ENCODE assay signal across 1 cellular context in the genomic region with DNA sequence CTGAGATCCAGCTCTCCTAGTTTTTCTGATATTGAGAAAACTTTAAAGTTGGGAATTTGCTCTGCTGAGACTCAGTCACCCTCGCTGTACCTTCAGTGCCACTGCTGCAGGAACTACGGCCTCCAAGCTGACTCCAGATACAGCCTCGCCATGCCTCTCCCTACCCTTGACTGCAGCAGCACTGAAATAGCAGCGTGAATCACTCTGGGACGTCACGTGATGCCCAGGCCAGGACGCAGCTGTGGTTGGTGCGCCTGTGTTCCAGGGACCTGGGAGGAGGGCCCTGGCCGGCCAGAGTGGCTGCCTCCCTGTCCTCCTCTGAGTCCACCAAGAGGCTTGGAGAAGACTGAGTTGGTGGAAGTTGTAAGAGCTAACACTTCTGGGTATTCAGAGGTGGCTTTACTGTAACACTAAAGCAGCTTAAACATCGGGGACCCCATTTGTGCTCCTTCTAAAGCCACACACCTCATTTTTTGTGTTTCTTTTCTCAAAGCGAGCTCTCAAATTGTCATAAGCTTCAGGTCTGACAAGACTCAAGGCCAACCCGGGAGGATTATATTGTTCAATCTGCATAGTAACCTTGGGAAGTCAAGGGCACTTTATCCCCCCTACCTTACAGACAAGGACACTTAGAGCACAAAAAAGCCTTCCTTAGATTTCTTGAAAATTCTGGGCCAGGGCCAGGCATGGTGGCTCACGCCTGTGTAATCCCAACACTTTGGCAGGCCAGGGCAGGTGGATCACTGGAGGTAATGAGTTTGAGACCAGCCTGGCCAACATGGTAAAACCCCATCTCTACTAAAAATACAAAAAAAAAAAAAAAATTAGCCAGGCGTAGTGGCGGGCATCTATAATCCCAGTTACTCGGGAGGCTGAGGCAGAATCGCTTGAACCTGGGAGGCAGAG.
TF ChIP-seq lines count a peak whose summit lies in the region.

No MANE protein-coding gene starts in this region.

TF ChIP-seq in K562, 482 proteins besides CTCF, POLR2A, EP300 and RAD21 (continued from another document and continues in another):
- TF ChIP-seq, protein P1, sequence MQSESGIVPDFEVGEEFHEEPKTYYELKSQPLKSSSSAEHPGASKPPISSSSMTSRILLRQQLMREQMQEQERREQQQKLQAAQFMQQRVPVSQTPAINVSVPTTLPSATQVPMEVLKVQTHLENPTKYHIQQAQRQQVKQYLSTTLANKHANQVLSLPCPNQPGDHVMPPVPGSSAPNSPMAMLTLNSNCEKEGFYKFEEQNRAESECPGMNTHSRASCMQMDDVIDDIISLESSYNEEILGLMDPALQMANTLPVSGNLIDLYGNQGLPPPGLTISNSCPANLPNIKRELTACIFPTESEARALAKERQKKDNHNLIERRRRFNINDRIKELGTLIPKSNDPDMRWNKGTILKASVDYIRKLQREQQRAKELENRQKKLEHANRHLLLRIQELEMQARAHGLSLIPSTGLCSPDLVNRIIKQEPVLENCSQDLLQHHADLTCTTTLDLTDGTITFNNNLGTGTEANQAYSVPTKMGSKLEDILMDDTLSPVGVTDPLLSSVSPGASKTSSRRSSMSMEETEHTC (IDR thresholded peaks at IDR 0.05): peak; percentile 39; the same call in 1 of the 2 replicates
- TF ChIP-seq POLR2AphosphoS2 (IDR thresholded peaks at IDR 0.05; ENCODE audit: low read length) (peak; percentile 69; the same call in 1 of the 2 replicates), FOXP1 (CRISPR knock-in tag; IDR thresholded peaks at IDR 0.05) (no peak; the same call in 1 of the 2 replicates), NRF1 (conservative IDR thresholded peaks at IDR 0.05 in 1 of 2, IDR thresholded peaks at IDR 0.05 in 1 of 2) (peak; percentile 85 to 88), BDP1 (IDR thresholded peaks at IDR 0.05; ENCODE audit: insufficient read depth, insufficient read length) (no peak), ZSCAN29 (IDR thresholded peaks at IDR 0.05) (no peak), HMG20B (CRISPR knock-in tag; IDR thresholded peaks at IDR 0.05) (no peak), MYBL2 (IDR thresholded peaks at IDR 0.05; ENCODE audit: low read depth) (no peak), MYBL2 (CRISPR knock-in tag; IDR thresholded peaks at IDR 0.05; ENCODE audit: borderline replicate concordance) (no peak), HMG20A (CRISPR knock-in tag; conservative IDR thresholded peaks at IDR 0.05) (no peak), NR2F6 (CRISPR knock-in tag; IDR thresholded peaks at IDR 0.05) (no peak), ZNF184 (CRISPR knock-in tag; IDR thresholded peaks at IDR 0.05) (no peak), MCM3 (IDR thresholded peaks at IDR 0.05) (no peak), STAT5A (IDR thresholded peaks at IDR 0.05; ENCODE audit: borderline replicate concordance, low read length) (no peak), ZNF146 (CRISPR knock-in tag; IDR thresholded peaks at IDR 0.05; ENCODE audit: unreplicated experiment) (no peak), HDAC3 (IDR thresholded peaks at IDR 0.05; ENCODE audit: borderline replicate concordance, partially characterized antibody) (no peak), ZZZ3 (IDR thresholded peaks at IDR 0.05) (no peak), YBX1 (IDR thresholded peaks at IDR 0.05) (no peak), ZNF778 (CRISPR knock-in tag; IDR thresholded peaks at IDR 0.05) (no peak), ZFP1 (CRISPR knock-in tag; IDR thresholded peaks at IDR 0.05) (no peak), ZBTB17 (CRISPR knock-in tag; IDR thresholded peaks at IDR 0.05) (no peak), ZNF551 (CRISPR knock-in tag; IDR thresholded peaks at IDR 0.05) (no peak), ZNF140 (CRISPR knock-in tag; IDR thresholded peaks at IDR 0.05) (no peak), CHD4 (IDR thresholded peaks at IDR 0.05; ENCODE audit: insufficient read depth, insufficient replicate concordance, low read depth, low read length, poor library complexity, severe bottlenecking) (no peak), EP400 (IDR thresholded peaks at IDR 0.05) (peak; percentile 54), NELFE (IDR thresholded peaks at IDR 0.05; ENCODE audit: insufficient read depth, insufficient read length) (no peak), BCL6 (CRISPR knock-in tag; IDR thresholded peaks at IDR 0.05) (no peak), TEAD1 (CRISPR knock-in tag; IDR thresholded peaks at IDR 0.05) (peak in 1 of 2 experiments; percentile 79; a peak in 2 of 4 replicates), GABPB1 (CRISPR knock-in tag; IDR thresholded peaks at IDR 0.05) (peak; percentile 37; the same call in 1 of the 2 replicates), ZNF436 (CRISPR knock-in tag; IDR thresholded peaks at IDR 0.05) (no peak), TAL1 (IDR thresholded peaks at IDR 0.05) (no peak), HSF4 (CRISPR knock-in tag; IDR thresholded peaks at IDR 0.05; ENCODE audit: borderline replicate concordance) (no peak), MAZ (CRISPR knock-in tag; conservative IDR thresholded peaks at IDR 0.05 in 1 of 2, IDR thresholded peaks at IDR 0.05 in 1 of 2) (no peak; a peak in 2 of 4 replicates)
- TF ChIP-seq, protein P2, sequence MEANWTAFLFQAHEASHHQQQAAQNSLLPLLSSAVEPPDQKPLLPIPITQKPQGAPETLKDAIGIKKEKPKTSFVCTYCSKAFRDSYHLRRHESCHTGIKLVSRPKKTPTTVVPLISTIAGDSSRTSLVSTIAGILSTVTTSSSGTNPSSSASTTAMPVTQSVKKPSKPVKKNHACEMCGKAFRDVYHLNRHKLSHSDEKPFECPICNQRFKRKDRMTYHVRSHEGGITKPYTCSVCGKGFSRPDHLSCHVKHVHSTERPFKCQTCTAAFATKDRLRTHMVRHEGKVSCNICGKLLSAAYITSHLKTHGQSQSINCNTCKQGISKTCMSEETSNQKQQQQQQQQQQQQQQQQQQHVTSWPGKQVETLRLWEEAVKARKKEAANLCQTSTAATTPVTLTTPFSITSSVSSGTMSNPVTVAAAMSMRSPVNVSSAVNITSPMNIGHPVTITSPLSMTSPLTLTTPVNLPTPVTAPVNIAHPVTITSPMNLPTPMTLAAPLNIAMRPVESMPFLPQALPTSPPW (CRISPR knock-in tag; IDR thresholded peaks at IDR 0.05): no peak
- TF ChIP-seq, protein P3, sequence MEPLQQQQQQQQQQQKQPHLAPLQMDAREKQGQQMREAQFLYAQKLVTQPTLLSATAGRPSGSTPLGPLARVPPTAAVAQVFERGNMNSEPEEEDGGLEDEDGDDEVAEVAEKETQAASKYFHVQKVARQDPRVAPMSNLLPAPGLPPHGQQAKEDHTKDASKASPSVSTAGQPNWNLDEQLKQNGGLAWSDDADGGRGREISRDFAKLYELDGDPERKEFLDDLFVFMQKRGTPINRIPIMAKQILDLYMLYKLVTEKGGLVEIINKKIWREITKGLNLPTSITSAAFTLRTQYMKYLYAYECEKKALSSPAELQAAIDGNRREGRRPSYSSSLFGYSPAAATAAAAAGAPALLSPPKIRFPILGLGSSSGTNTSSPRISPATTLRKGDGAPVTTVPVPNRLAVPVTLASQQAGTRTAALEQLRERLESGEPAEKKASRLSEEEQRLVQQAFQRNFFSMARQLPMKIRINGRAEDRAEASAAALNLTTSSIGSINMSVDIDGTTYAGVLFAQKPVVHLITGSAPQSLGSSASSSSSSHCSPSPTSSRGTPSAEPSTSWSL (CRISPR knock-in tag; IDR thresholded peaks at IDR 0.05; ENCODE audit: borderline replicate concordance): no peak
- TF ChIP-seq, protein P4, sequence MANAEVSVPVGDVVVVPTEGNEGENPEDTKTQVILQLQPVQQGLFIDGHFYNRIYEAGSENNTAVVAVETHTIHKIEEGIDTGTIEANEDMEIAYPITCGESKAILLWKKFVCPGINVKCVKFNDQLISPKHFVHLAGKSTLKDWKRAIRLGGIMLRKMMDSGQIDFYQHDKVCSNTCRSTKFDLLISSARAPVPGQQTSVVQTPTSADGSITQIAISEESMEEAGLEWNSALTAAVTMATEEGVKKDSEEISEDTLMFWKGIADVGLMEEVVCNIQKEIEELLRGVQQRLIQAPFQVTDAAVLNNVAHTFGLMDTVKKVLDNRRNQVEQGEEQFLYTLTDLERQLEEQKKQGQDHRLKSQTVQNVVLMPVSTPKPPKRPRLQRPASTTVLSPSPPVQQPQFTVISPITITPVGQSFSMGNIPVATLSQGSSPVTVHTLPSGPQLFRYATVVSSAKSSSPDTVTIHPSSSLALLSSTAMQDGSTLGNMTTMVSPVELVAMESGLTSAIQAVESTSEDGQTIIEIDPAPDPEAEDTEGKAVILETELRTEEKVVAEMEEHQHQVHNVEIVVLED (CRISPR knock-in tag; IDR thresholded peaks at IDR 0.05): no peak
- TF ChIP-seq, protein P5, sequence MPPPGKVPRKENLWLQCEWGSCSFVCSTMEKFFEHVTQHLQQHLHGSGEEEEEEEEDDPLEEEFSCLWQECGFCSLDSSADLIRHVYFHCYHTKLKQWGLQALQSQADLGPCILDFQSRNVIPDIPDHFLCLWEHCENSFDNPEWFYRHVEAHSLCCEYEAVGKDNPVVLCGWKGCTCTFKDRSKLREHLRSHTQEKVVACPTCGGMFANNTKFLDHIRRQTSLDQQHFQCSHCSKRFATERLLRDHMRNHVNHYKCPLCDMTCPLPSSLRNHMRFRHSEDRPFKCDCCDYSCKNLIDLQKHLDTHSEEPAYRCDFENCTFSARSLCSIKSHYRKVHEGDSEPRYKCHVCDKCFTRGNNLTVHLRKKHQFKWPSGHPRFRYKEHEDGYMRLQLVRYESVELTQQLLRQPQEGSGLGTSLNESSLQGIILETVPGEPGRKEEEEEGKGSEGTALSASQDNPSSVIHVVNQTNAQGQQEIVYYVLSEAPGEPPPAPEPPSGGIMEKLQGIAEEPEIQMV (tag; conservative IDR thresholded peaks at IDR 0.05; ENCODE audit: low read depth): peak; percentile 98
- TF ChIP-seq, protein P6, sequence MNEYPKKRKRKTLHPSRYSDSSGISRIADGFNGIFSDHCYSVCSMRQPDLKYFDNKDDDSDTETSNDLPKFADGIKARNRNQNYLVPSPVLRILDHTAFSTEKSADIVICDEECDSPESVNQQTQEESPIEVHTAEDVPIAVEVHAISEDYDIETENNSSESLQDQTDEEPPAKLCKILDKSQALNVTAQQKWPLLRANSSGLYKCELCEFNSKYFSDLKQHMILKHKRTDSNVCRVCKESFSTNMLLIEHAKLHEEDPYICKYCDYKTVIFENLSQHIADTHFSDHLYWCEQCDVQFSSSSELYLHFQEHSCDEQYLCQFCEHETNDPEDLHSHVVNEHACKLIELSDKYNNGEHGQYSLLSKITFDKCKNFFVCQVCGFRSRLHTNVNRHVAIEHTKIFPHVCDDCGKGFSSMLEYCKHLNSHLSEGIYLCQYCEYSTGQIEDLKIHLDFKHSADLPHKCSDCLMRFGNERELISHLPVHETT (CRISPR knock-in tag; conservative IDR thresholded peaks at IDR 0.05 in 1 of 2, IDR thresholded peaks at IDR 0.05 in 1 of 2): no peak
- TF ChIP-seq, protein P7, sequence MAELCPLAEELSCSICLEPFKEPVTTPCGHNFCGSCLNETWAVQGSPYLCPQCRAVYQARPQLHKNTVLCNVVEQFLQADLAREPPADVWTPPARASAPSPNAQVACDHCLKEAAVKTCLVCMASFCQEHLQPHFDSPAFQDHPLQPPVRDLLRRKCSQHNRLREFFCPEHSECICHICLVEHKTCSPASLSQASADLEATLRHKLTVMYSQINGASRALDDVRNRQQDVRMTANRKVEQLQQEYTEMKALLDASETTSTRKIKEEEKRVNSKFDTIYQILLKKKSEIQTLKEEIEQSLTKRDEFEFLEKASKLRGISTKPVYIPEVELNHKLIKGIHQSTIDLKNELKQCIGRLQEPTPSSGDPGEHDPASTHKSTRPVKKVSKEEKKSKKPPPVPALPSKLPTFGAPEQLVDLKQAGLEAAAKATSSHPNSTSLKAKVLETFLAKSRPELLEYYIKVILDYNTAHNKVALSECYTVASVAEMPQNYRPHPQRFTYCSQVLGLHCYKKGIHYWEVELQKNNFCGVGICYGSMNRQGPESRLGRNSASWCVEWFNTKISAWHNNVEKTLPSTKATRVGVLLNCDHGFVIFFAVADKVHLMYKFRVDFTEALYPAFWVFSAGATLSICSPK (IDR thresholded peaks at IDR 0.05; ENCODE audit: borderline replicate concordance): no peak
- TF ChIP-seq, protein P8, sequence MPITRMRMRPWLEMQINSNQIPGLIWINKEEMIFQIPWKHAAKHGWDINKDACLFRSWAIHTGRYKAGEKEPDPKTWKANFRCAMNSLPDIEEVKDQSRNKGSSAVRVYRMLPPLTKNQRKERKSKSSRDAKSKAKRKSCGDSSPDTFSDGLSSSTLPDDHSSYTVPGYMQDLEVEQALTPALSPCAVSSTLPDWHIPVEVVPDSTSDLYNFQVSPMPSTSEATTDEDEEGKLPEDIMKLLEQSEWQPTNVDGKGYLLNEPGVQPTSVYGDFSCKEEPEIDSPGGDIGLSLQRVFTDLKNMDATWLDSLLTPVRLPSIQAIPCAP (CRISPR knock-in tag; IDR thresholded peaks at IDR 0.05; ENCODE audit: borderline replicate concordance): no peak
- TF ChIP-seq, protein P9, sequence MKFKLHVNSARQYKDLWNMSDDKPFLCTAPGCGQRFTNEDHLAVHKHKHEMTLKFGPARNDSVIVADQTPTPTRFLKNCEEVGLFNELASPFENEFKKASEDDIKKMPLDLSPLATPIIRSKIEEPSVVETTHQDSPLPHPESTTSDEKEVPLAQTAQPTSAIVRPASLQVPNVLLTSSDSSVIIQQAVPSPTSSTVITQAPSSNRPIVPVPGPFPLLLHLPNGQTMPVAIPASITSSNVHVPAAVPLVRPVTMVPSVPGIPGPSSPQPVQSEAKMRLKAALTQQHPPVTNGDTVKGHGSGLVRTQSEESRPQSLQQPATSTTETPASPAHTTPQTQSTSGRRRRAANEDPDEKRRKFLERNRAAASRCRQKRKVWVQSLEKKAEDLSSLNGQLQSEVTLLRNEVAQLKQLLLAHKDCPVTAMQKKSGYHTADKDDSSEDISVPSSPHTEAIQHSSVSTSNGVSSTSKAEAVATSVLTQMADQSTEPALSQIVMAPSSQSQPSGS (CRISPR knock-in tag; IDR thresholded peaks at IDR 0.05): no peak
- TF ChIP-seq, protein P10, sequence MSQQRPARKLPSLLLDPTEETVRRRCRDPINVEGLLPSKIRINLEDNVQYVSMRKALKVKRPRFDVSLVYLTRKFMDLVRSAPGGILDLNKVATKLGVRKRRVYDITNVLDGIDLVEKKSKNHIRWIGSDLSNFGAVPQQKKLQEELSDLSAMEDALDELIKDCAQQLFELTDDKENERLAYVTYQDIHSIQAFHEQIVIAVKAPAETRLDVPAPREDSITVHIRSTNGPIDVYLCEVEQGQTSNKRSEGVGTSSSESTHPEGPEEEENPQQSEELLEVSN (IDR thresholded peaks at IDR 0.05; ENCODE audit: borderline replicate concordance in 1 of 2, extremely low read depth in 1 of 2, insufficient read depth in 1 of 2, insufficient read length in 1 of 2, low read depth in 1 of 2, low read length in 1 of 2, poor library complexity in 1 of 2, severe bottlenecking in 1 of 2): peak; percentile 61 to 75
- TF ChIP-seq, protein P11, sequence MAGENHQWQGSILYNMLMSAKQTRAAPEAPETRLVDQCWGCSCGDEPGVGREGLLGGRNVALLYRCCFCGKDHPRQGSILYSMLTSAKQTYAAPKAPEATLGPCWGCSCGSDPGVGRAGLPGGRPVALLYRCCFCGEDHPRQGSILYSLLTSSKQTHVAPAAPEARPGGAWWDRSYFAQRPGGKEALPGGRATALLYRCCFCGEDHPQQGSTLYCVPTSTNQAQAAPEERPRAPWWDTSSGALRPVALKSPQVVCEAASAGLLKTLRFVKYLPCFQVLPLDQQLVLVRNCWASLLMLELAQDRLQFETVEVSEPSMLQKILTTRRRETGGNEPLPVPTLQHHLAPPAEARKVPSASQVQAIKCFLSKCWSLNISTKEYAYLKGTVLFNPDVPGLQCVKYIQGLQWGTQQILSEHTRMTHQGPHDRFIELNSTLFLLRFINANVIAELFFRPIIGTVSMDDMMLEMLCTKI (IDR thresholded peaks at IDR 0.05; ENCODE audit: partially characterized antibody): no peak
